Comparison of ENCODE assay signal across 20 cellular contexts in the genomic region with DNA sequence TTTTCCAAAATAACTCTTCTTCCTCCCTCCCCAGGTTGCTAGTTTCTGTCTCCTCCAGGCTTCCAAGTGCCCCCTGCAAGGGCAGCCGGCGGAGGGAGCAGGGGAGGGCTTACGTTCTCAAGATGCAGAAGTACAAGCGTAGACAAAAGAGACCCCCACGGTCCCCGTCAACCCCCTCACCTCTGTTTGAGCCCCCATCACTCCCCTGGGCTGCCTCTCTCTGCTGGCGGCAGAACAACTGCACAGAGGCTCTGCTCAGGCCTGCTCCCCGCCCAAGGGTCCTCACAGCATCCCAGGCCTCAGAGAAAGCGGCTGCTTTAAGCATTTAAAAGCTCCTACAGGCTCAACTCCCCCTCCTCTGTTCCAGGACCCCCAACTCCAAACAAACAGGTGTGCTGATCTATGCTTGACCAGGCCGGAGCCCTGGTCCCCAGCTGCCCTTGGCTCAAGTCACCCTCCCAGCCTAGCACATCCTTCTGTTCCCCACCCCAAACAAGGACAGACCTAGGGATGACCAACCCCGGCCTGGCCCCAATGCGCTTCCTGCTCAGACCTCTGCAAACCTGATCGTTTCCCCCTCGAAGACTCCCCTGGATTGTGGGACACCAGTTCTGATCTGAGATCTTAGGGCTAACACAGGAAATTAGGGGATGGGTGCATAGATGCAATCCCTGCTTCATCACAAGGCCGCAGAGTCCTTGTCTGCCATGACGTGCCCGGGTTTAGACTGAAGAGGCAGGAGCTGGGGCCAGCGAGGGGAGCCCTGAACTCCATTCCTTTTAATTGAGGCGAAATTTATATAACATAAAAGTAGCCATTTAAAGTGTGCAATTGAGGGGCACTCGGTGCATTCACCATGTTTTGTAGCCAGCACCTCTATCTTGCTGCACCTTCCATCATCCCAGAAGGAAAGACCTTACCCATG. TPM values are rescaled to one million over a fixed set of nuclear protein-coding genes. Genes with fewer than 3 reads are reported as not detected.
DNase-seq lines count a peak whose midpoint lies in the region; ATAC-seq and TF ChIP-seq lines count a peak whose summit lies in the region.
"Had no signal": no experiment of that assay in that cellular context is flagged by ENCODE, and none has a peak within 500 bp of the region (broad histone marks: within the 10 kb centered on the region; RNA-seq: fewer than 3 reads in every experiment).

No MANE protein-coding gene starts in this region.

- H3K36me3 ChIP-seq in Caco-2 (ENCODE audit: control insufficient read depth, insufficient read depth, low read length) (no peaks in the 10 kb centered on the region), RWPE2 (ENCODE audit: low read depth) (no peaks in the 10 kb centered on the region), transverse colon (no peaks in the 10 kb centered on the region)
- H3K36me3 ChIP-seq: BLaER1 had no signal

- CTCF ChIA-PET in Caco-2 (lab: Charles Lee) = no interaction called here

- H3K27me3 ChIP-seq in Caco-2 (replicated peaks; ENCODE audit: control insufficient read depth, insufficient read depth, low read length) = no peaks in the 10 kb centered on the region
- peaks cover 65% of the 10 kb centered on the region for H3K27me3 ChIP-seq in RWPE2 (ENCODE audit: insufficient read depth, poor library complexity, severe bottlenecking)
- no peaks in the 10 kb centered on the region for H3K27me3 ChIP-seq in transverse colon
- H3K27me3 ChIP-seq: BLaER1 had no signal

- no peaks in the 10 kb centered on the region for H3K27me3 Mint-ChIP-seq in Caco-2 (ENCODE audit: insufficient read depth, unreplicated experiment)

- no peak overlapping the region for H3K4me3 ChIP-seq in Caco-2 (ENCODE audit: low read depth, low read length)
- H3K4me3 ChIP-seq in RWPE2 (ENCODE audit: severe bottlenecking) = no peak overlapping the region
- no peak overlapping the region for H3K4me3 ChIP-seq in transverse colon
- H3K4me3 ChIP-seq: BLaER1, GM23248 had no signal

- peaks cover 9% of the 10 kb centered on the region; the same call in 1 of the 2 replicates for H3K9me3 ChIP-seq in Caco-2
- H3K9me3 ChIP-seq in RWPE2 (ENCODE audit: severe bottlenecking) = no peaks in the 10 kb centered on the region
- no peaks in the 10 kb centered on the region for H3K9me3 ChIP-seq in transverse colon
- H3K9me3 ChIP-seq: BLaER1 had no signal

- POLR2A ChIA-PET in Caco-2 (lab: Charles Lee) = no interaction called here

- in situ Hi-C loops in transverse colon (cut with MboI; ENCODE audit: low pct_ligation_motif_present in 1 of 4, low pct_unique_long_range_greater_than_20kb in 1 of 4, low sequenced_read_pairs in 3 of 4) = no loop called here

- H3K4me3 Mint-ChIP-seq in Caco-2 (ENCODE audit: unreplicated experiment) = peak overlapping the region; percentile 24
- H3K4me3 Mint-ChIP-seq: activated T-cell treated with anti-CD3 and anti-CD28 coated beads, Interleukin-2, amount 50 U/mL, for 72 hours; stimulated activated naive CD8-positive, alpha-beta T cell treated with anti-CD3 and anti-CD28 coated beads, Interleukin-15, Interleukin-2, amounts not matched to agents 100 ng/mL and 50 ng/mL, for 24 hours had no signal

- TF ChIP-seq CTCF in Caco-2 (IDR thresholded peaks at IDR 0.05; ENCODE audit: insufficient read depth in 1 of 2, low read depth in 1 of 2, low read length in 1 of 2, severe bottlenecking in 1 of 2, unreplicated experiment in 1 of 2) = no peak
- no peak for TF ChIP-seq CTCF in RWPE2 (IDR thresholded peaks at IDR 0.05; ENCODE audit: poor library complexity, severe bottlenecking)
- TF ChIP-seq CTCF in transverse colon (IDR thresholded peaks at IDR 0.05) = no peak

- ATAC-seq in RWPE2 (ENCODE audit: low read depth) (no peak), sciatic nerve (no peak), HG02981 (IDR thresholded peaks at IDR 0.05; ENCODE audit: unreplicated experiment) (no peak)
- ATAC-seq: activated T-cell treated with anti-CD3 and anti-CD28 coated beads, Interleukin-2, amount 50 U/mL, for 72 hours had no signal

- BruUV-seq in Caco-2 (replicated peaks; lab: Mats Ljungman, UMichigan) = no TSS peak

- H3K9me3 Mint-ChIP-seq in Caco-2 (ENCODE audit: unreplicated experiment) = no peaks in the 10 kb centered on the region
- H3K9me3 Mint-ChIP-seq: activated T-cell treated with anti-CD3 and anti-CD28 coated beads, Interleukin-2, amount 50 U/mL, for 72 hours; stimulated activated naive CD8-positive, alpha-beta T cell treated with anti-CD3 and anti-CD28 coated beads, Interleukin-15, Interleukin-2, amounts not matched to agents 100 ng/mL and 50 ng/mL, for 24 hours had no signal

- H3K4me1 Mint-ChIP-seq in Caco-2 (ENCODE audit: low read depth, unreplicated experiment) = peaks cover 49% of the 10 kb centered on the region

- no peak overlapping the region for H3K27ac ChIP-seq in RWPE2 (ENCODE audit: poor library complexity, severe bottlenecking)
- no peak overlapping the region for H3K27ac ChIP-seq in transverse colon
- H3K27ac ChIP-seq: BLaER1, GM23248, parathyroid adenoma had no signal

- no peak for TF ChIP-seq POLR2A in transverse colon (IDR thresholded peaks at IDR 0.05)

- TF ChIP-seq EP300 in transverse colon (IDR thresholded peaks at IDR 0.05; ENCODE audit: low read depth) = no peak

- DNase-seq in Caco-2 (peak in 1 of 2 experiments; percentile 21), RWPE2 (ENCODE audit: low spot score) (peak; percentile 37), iPS-NIHi11 (ENCODE audit: low spot score) (peak; percentile 5), sciatic nerve (ENCODE audit: low spot score) (peak; percentile 40), HCEC 1CT (no peak), transverse colon (no peak)
- DNase-seq: activated CD4-positive, alpha-beta T cell treated with anti-CD3 and anti-CD28 coated beads for 4 hours; activated T-cell treated with anti-CD3 and anti-CD28 coated beads, Interleukin-2, amount 50 U/mL, for 72 hours; GM23248; Karpas-422; NK-92 treated with Interleukin-12 subunit alpha and Interleukin-12 subunit beta, amount 100 ng/mL, for 24 hours; stimulated activated CD4-positive, alpha-beta T cell treated with anti-CD3 and anti-CD28 coated beads, Interleukin-12 subunit alpha, Interleukin-12 subunit beta, amount 100 ng/mL, for 4 hours; T-helper 2 cell had no signal

- no peaks in the 10 kb centered on the region for H3K36me3 Mint-ChIP-seq in Caco-2 (ENCODE audit: insufficient read depth, unreplicated experiment)

- H3K4me1 ChIP-seq in Caco-2 (peaks cover 71% of the 10 kb centered on the region), RWPE2 (ENCODE audit: insufficient read depth, poor library complexity, severe bottlenecking) (no peaks in the 10 kb centered on the region), transverse colon (no peaks in the 10 kb centered on the region)
- H3K4me1 ChIP-seq: BLaER1, parathyroid adenoma had no signal

- intact Hi-C loops in Caco-2 (cut with micrococcal nuclease; ENCODE audit: unreplicated experiment) = loop anchor here (2.0 to 10.0 kb wide), 2 partner anchors 19 to 77 kb away; no protein-coding TSS in a partner anchor
- intact Hi-C loops in sciatic nerve (cut with DNase I) = loop anchor here (1.0 kb wide), 1 partner anchor 225 kb away; no protein-coding TSS in a partner anchor
- intact Hi-C loops in transverse colon (cut with DNase I; ENCODE audit: low total_unique reads) = no loop called here

- H3K27ac Mint-ChIP-seq in Caco-2 (ENCODE audit: unreplicated experiment) = peak overlapping the region; percentile 86
- H3K27ac Mint-ChIP-seq: activated T-cell treated with anti-CD3 and anti-CD28 coated beads, Interleukin-2, amount 50 U/mL, for 72 hours; stimulated activated naive CD8-positive, alpha-beta T cell treated with anti-CD3 and anti-CD28 coated beads, Interleukin-15, Interleukin-2, amounts not matched to agents 100 ng/mL and 50 ng/mL, for 24 hours had no signal

- WGBS in transverse colon (ENCODE audit: low coverage in 1 of 2), 2 donors = 71 to 84% methylated on average over 1 to 20 of the region's 20 CpGs

RNA-seq across cellular contexts. Expression of a gene that starts 17.2 kb away (rescaled TPM):
- 1.1 and 2.0 TPM in 2 replicates for total RNA-seq in Caco-2 (2022)
- total RNA-seq in sciatic nerve = not detected
- 10 to 100 TPM in 2 of 4 donors, 1 to 10 TPM in 2; 3.4 to 54.6 (median 7.3) TPM for total RNA-seq in transverse colon
- total RNA-seq: epithelial cell of proximal tubule, glomerular endothelial cell, GM23248, kidney epithelial cell had no signal

Comparison
In these comparisons a context has a peak if more than half of its experiments do, and no peak if none do; other contexts are left out.
1. DNase-seq: peak in RWPE2 (single experiment), iPS-NIHi11 (single experiment) and sciatic nerve (single experiment); none in HCEC 1CT (single experiment) and transverse colon (single experiment).